ENCODE assay signal across 17 cellular contexts in the genomic region with DNA sequence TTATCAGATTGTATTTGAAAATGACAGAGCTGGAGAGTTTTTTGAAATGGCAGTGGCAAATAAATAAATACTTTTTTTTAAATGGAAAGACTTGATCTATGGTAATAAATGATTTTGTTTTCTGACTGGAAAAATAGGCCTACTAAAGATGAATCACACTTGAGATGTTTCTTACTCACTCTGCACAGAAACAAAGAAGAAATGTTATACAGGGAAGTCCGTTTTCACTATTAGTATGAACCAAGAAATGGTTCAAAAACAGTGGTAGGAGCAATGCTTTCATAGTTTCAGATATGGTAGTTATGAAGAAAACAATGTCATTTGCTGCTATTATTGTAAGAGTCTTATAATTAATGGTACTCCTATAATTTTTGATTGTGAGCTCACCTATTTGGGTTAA. TPM values are rescaled to one million over a fixed set of nuclear protein-coding genes. Genes with fewer than 3 reads are reported as not detected.
DNase-seq lines count a peak whose midpoint lies in the region; ATAC-seq and FAIRE-seq lines count a peak whose summit lies in the region.
"Had no signal": no experiment of that assay in that cellular context is flagged by ENCODE, and none has a peak within 500 bp of the region (broad histone marks: within the 10 kb centered on the region; RNA-seq: fewer than 3 reads in every experiment).

No MANE protein-coding gene starts in this region.

- no peak for DNase-seq in CD4-positive, alpha-beta memory T cell
- DNase-seq in right cardiac atrium, result no peak
- DNase-seq in SK-N-DZ (ENCODE audit: low spot score), result no peak
- DNase-seq in HTR-8/SVneo (ENCODE audit: insufficient read length, low spot score), result no peak
- DNase-seq in cerebellar cortex (ENCODE audit: low spot score), result no peak
- DNase-seq: anterior cingulate cortex, endodermal cell, heart right ventricle, NCI-H1048, NCI-H524 treated with DMSO at 0.1 percent for 48 hours, ovary, SIG-M5 had no signal

- peaks cover 63 to 84% of the 10 kb centered on the region in 2 donors for H3K36me3 Mint-ChIP-seq in CD4-positive, alpha-beta memory T cell
- H3K36me3 Mint-ChIP-seq in activated naive CD8-positive, alpha-beta T cell, result peaks cover 51% of the 10 kb centered on the region

- H3K27me3 ChIP-seq in CD4-positive, alpha-beta memory T cell (ENCODE audit: insufficient read depth, low read length), result no peaks in the 10 kb centered on the region
- H3K27me3 ChIP-seq in right cardiac atrium (ENCODE audit: control insufficient read depth, insufficient read depth), result no peaks in the 10 kb centered on the region
- H3K27me3 ChIP-seq: BLaER1 treated with 17β-estradiol and CSF1 and Interleukin-3, amounts not matched to agents 10 nM and 100 nM; heart right ventricle; ovary had no signal

- CTCF ChIA-PET in CD4-positive, alpha-beta memory T cell (lab: Charles Lee; ENCODE audit: partially characterized antibody), result interaction anchor here (1.6 to 2.7 kb wide), 2 partner anchors 16 to 46 kb away, joined by 3 to 13 read pairs; no protein-coding TSS in a partner anchor

- H3K9me3 Mint-ChIP-seq in CD4-positive, alpha-beta memory T cell, result peaks cover 0 to 4% (median 0%) of the 10 kb centered on the region in 8 donors
- H3K9me3 Mint-ChIP-seq in activated naive CD8-positive, alpha-beta T cell (ENCODE audit: low read depth), result no peaks in the 10 kb centered on the region
- H3K9me3 Mint-ChIP-seq: endodermal cell had no signal

- no peaks in the 10 kb centered on the region for H3K27me3 Mint-ChIP-seq in CD4-positive, alpha-beta memory T cell
- no peaks in the 10 kb centered on the region for H3K27me3 Mint-ChIP-seq in activated naive CD8-positive, alpha-beta T cell

- WGBS in right cardiac atrium, result 96% methylated on average over 1 of the region's 1 CpG

- POLR2A ChIA-PET in CD4-positive, alpha-beta memory T cell (lab: Charles Lee; ENCODE audit: partially characterized antibody), result interaction anchor here (0.6 to 11.6 kb wide), 4 partner anchors 8 to 165 kb away, joined by 3 to 794 read pairs (median 128); partner anchors contain the start of gene CD28

- peaks cover 100% of the 10 kb centered on the region for H3K4me1 ChIP-seq in CD4-positive, alpha-beta memory T cell (ENCODE audit: insufficient read depth, low read length)
- no peaks in the 10 kb centered on the region for H3K4me1 ChIP-seq in right cardiac atrium (ENCODE audit: control insufficient read depth, insufficient read depth, low read length)

- ATAC-seq in GM18868 (IDR thresholded peaks at IDR 0.05; ENCODE audit: unreplicated experiment), result peak; percentile 68
- peak; percentile 84 for ATAC-seq in HG03095 (IDR thresholded peaks at IDR 0.05; ENCODE audit: unreplicated experiment)
- no peak for ATAC-seq in right cardiac atrium
- ATAC-seq: heart right ventricle had no signal

- H3K4me3 Mint-ChIP-seq in CD4-positive, alpha-beta memory T cell, result peak overlapping the region in 5 of 8 donors; percentile 17 to 70 (median 43)
- peak overlapping the region; percentile 76 for H3K4me3 Mint-ChIP-seq in activated naive CD8-positive, alpha-beta T cell
- H3K4me3 Mint-ChIP-seq: endodermal cell had no signal

- peaks cover 77 to 100% (median 93%) of the 10 kb centered on the region in 4 donors for H3K4me1 Mint-ChIP-seq in CD4-positive, alpha-beta memory T cell
- H3K4me1 Mint-ChIP-seq in activated naive CD8-positive, alpha-beta T cell (ENCODE audit: low read depth), result peaks cover 99% of the 10 kb centered on the region

- H3K4me3 ChIP-seq in CD4-positive, alpha-beta memory T cell (ENCODE audit: low read length in 2 of 2), result no peak overlapping the region
- no peak overlapping the region for H3K4me3 ChIP-seq in right cardiac atrium (ENCODE audit: low read length)
- H3K4me3 ChIP-seq: BLaER1 treated with 17β-estradiol and CSF1 and Interleukin-3, amounts not matched to agents 10 nM and 100 nM; heart right ventricle; lung; ovary had no signal

- FAIRE-seq in HTR-8/SVneo (lab: Jason Lieb, UNC), result no peak

- H3K36me3 ChIP-seq in CD4-positive, alpha-beta memory T cell (ENCODE audit: insufficient read depth, low read length), result peaks cover 56% of the 10 kb centered on the region
- H3K36me3 ChIP-seq: ovary had no signal

- H3K9me3 ChIP-seq in CD4-positive, alpha-beta memory T cell (ENCODE audit: control insufficient read depth in 1 of 2, low read length in 2 of 2), result no peaks in the 10 kb centered on the region
- H3K9me3 ChIP-seq in right cardiac atrium (ENCODE audit: control insufficient read depth, low read length), result no peaks in the 10 kb centered on the region
- H3K9me3 ChIP-seq: heart right ventricle, ovary had no signal

- peak overlapping the region; percentile 81 to 99 (median 95) for H3K27ac Mint-ChIP-seq in CD4-positive, alpha-beta memory T cell
- peak overlapping the region; percentile 99 for H3K27ac Mint-ChIP-seq in activated naive CD8-positive, alpha-beta T cell
- H3K27ac Mint-ChIP-seq: endodermal cell had no signal

- peak overlapping the region; percentile 66 for H3K27ac ChIP-seq in CD4-positive, alpha-beta memory T cell (ENCODE audit: low read depth, low read length)
- H3K27ac ChIP-seq in right cardiac atrium (ENCODE audit: low read length), result no peak overlapping the region
- H3K27ac ChIP-seq: BLaER1 treated with 17β-estradiol and CSF1 and Interleukin-3, amounts not matched to agents 10 nM and 100 nM; heart right ventricle; ovary had no signal

- intact Hi-C loops in CD4-positive, alpha-beta memory T cell (cut with micrococcal nuclease), result no loop called here
- intact Hi-C loops in right cardiac atrium (cut with DNase I), result no loop called here

RNA-seq across cellular contexts. Expression of gene CD28, which starts 30.9 kb away (rescaled TPM):
- 100 to 1,000 TPM; 203 to 222 TPM for total RNA-seq in CD4-positive, alpha-beta memory T cell
- 100 to 1,000 TPM in 1 of 2 donors, 10 to 100 TPM in 1; 80.0 to 132 TPM for polyA plus RNA-seq in CD4-positive, alpha-beta memory T cell
- total RNA-seq in right cardiac atrium, result 1 to 10 TPM in 2 of 4 donors, under 1 TPM in 2; 0.64 to 1.5 (median 0.89) TPM
- 0.14 TPM for polyA plus RNA-seq in right cardiac atrium
- polyA plus RNA-seq in SK-N-DZ (2014; cell fraction: cytosol; rRNA removed), result not detected in 2 replicates
- polyA plus RNA-seq in SK-N-DZ (2014; cell fraction: nucleus; rRNA removed), result not detected in 2 replicates
- total RNA-seq: endodermal cell had no signal

Comparison
In these comparisons a context has a peak if more than half of its experiments do, and no peak if none do; other contexts are left out.
1. ATAC-seq: peak in GM18868 (single experiment) and HG03095 (single experiment); none in right cardiac atrium (0 of 2).
2. RNA of gene CD28, which starts 30.9 kb away (total RNA-seq): 203 to 222 TPM in CD4-positive, alpha-beta memory T cell; 0.64 to 1.5 TPM in right cardiac atrium; every median in the first group is over 10 times any median in the second.